In the genomic region with DNA sequence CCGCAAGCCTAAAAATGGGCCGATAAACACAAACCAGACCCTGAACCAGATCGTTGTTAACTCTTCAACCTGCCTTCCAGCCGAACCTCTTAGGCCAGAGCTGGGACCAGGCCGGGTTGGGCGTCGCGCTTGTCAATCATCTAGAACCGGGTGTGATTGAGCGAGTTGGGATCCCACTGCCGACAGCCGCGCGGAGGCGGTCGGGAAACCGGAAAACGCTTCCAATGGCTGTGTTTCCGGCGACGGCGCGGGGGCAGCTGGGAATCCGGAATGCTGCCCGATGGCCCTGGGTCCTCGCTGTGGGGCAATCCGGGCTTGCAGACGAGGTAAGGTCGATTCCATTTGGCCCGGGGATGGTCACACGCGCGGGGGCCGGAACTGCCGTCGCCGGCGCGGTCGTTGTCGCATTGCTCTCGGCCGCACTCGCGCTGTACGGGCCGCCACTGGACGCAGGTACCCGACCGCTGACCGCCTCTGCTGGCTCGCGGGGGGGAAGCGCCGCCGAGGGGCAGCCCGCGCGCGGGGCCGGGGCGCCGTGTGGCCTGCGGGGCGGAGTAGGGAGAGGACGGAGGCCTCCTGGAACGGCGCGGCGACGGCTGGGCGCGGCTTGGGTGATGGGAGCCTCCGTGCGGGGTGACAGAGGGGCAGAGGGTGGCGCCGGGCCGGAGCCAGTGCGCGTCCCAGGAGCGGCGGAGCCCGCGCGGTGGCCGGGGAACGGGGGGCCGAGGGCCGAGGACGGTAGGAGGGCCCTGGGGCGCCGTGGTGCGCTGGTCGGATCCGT, we compare ENCODE assay signal across 8 cellular contexts. TPM values are rescaled to one million over a fixed set of nuclear protein-coding genes. Genes with fewer than 3 reads are reported as not detected.
DNase-seq lines count a peak whose midpoint lies in the region; ATAC-seq, FAIRE-seq and TF ChIP-seq lines count a peak whose summit lies in the region.

A gene (plus strand): TSS at position 224 of the 781 bp plus-strand sequence. CDS start 57 bp downstream, at position 281.

- ATAC-seq in HG02798 (IDR thresholded peaks at IDR 0.05; ENCODE audit: poor library complexity, unreplicated experiment) (peak; percentile 80), T-helper 17 cell (peak; percentile 84)

- H3K27me3 Mint-ChIP-seq in T-helper 17 cell: no peaks in the 10 kb centered on the region
- peaks cover 31% of the 10 kb centered on the region for H3K27me3 Mint-ChIP-seq in progenitor cell of endocrine pancreas

- H3K9me3 Mint-ChIP-seq in progenitor cell of endocrine pancreas (ENCODE audit: low read depth): peaks cover 2% of the 10 kb centered on the region

- H3K36me3 Mint-ChIP-seq in T-helper 17 cell (ENCODE audit: low read depth): peaks cover 3% of the 10 kb centered on the region
- peaks cover 1% of the 10 kb centered on the region for H3K36me3 Mint-ChIP-seq in progenitor cell of endocrine pancreas (ENCODE audit: insufficient read depth)

- TF ChIP-seq CTCF in left ventricle myocardium inferior (IDR thresholded peaks at IDR 0.05; ENCODE audit: borderline replicate concordance): no peak
- no peak for TF ChIP-seq CTCF in progenitor cell of endocrine pancreas (IDR thresholded peaks at IDR 0.05; ENCODE audit: unreplicated experiment)

- H3K27ac Mint-ChIP-seq in T-helper 17 cell: peak within 1 kb of the TSS; percentile 86
- H3K27ac Mint-ChIP-seq in progenitor cell of endocrine pancreas: peak within 1 kb of the TSS; percentile 92

- FAIRE-seq in GM12892 (lab: Jason Lieb, UNC): peak; percentile 98

- H3K4me3 ChIP-seq in left ventricle myocardium inferior: peak within 1 kb of the TSS; percentile 97

- peaks cover under 1% of the 10 kb centered on the region for H3K27me3 ChIP-seq in left ventricle myocardium inferior (ENCODE audit: low read depth)

- H3K9me3 ChIP-seq in T-helper 17 cell (ENCODE audit: control insufficient read depth, low read length, poor library complexity, severe bottlenecking) (no peaks in the 10 kb centered on the region), left ventricle myocardium inferior (replicated peaks) (no peaks in the 10 kb centered on the region)

- peak; percentile 98 for DNase-seq in GM12892 (ENCODE audit: insufficient read length)
- DNase-seq in NCI-H1436 (lab: John Stamatoyannopoulos, UW): peak; percentile 81
- peak; percentile 31 to 46 (median 39) for DNase-seq in T-helper 17 cell
- DNase-seq in amygdala (lab: John Stamatoyannopoulos, UW): peak; percentile 60 to 96 (median 90)
- peak; percentile 95 for DNase-seq in left ventricle myocardium inferior
- DNase-seq in progenitor cell of endocrine pancreas (ENCODE audit: low spot score, unreplicated experiment): peak; percentile 66
- peak; percentile 94 for DNase-seq in ureter (ENCODE audit: low spot score)

- H3K4me3 Mint-ChIP-seq in T-helper 17 cell (peak within 1 kb of the TSS; percentile 94), progenitor cell of endocrine pancreas (ENCODE audit: low read depth) (peak within 1 kb of the TSS; percentile 90)

- H3K27ac ChIP-seq in left ventricle myocardium inferior (replicated peaks): peak within 1 kb of the TSS; percentile 97

- peaks cover 52% of the 10 kb centered on the region for H3K4me1 ChIP-seq in left ventricle myocardium inferior

- H3K4me1 Mint-ChIP-seq in T-helper 17 cell (peaks cover 27% of the 10 kb centered on the region), progenitor cell of endocrine pancreas (ENCODE audit: low read depth) (peaks cover 23% of the 10 kb centered on the region)

- intact Hi-C loops in left ventricle myocardium inferior (cut with micrococcal nuclease): no loop called here

- H3K36me3 ChIP-seq in left ventricle myocardium inferior: no peaks in the 10 kb centered on the region

- TF ChIP-seq POLR2A in GM12892 (IDR thresholded peaks at IDR 0.05; ENCODE audit: low read depth, low read length): peak; percentile 56; the same call in 1 of the 2 replicates

RNA-seq across cellular contexts. Expression of the gene that starts here (rescaled TPM):
- polyA plus RNA-seq in GM12892 (2012; ENCODE audit: missing spikeins): 20.7 TPM
- 10 to 100 TPM; 17.7 to 22.9 TPM for total RNA-seq in T-helper 17 cell
- total RNA-seq in left ventricle myocardium inferior: 28.0 TPM
- total RNA-seq in progenitor cell of endocrine pancreas: 32.4 and 34.2 TPM in 2 replicates
- total RNA-seq in ureter: 37.8 TPM

Comparison
In these comparisons a context has a peak if more than half of its experiments do, and no peak if none do; other contexts are left out.
1. Peak in every context shown above with its lines: DNase-seq, ATAC-seq, H3K4me3 ChIP-seq and H3K27ac ChIP-seq.
2. DNase-seq: peak in every context shown above with its lines; median percentile 98 in GM12892; 95 in left ventricle myocardium inferior; 94 in ureter; 90 in amygdala; 81 in NCI-H1436; 66 in progenitor cell of endocrine pancreas; 39 in T-helper 17 cell.